ENCODE assay signal across 1 cellular context in genomic region chr4:54061873-54062272, GRCh38.
TF ChIP-seq lines count a peak whose summit lies in the region.

No MANE protein-coding gene starts in this region.

TF ChIP-seq in GM12878, 131 proteins besides CTCF, POLR2A, EP300 and RAD21:
- TF ChIP-seq RCOR1 (conservative IDR thresholded peaks at IDR 0.05; ENCODE audit: low read depth, low read length) (no peak), NFIC (IDR thresholded peaks at IDR 0.05; ENCODE audit: low read depth, low read length) (no peak), KAT2A (conservative IDR thresholded peaks at IDR 0.05; ENCODE audit: control insufficient read depth, low read depth, low read length) (no peak), ZNF217 (IDR thresholded peaks at IDR 0.05) (no peak), CBX5 (IDR thresholded peaks at IDR 0.05; ENCODE audit: low read depth) (no peak), RBBP5 (conservative IDR thresholded peaks at IDR 0.05) (no peak), IKZF2 (IDR thresholded peaks at IDR 0.05) (no peak), ZBED1 (IDR thresholded peaks at IDR 0.05; ENCODE audit: borderline replicate concordance) (no peak), ZNF622 (IDR thresholded peaks at IDR 0.05) (no peak), SMAD1 (IDR thresholded peaks at IDR 0.05; ENCODE audit: low read depth, partially characterized antibody) (no peak), NR2C1 (IDR thresholded peaks at IDR 0.05) (no peak), RAD51 (IDR thresholded peaks at IDR 0.05) (no peak), IKZF1 (conservative IDR thresholded peaks at IDR 0.05) (no peak)
- TF ChIP-seq, protein P1, sequence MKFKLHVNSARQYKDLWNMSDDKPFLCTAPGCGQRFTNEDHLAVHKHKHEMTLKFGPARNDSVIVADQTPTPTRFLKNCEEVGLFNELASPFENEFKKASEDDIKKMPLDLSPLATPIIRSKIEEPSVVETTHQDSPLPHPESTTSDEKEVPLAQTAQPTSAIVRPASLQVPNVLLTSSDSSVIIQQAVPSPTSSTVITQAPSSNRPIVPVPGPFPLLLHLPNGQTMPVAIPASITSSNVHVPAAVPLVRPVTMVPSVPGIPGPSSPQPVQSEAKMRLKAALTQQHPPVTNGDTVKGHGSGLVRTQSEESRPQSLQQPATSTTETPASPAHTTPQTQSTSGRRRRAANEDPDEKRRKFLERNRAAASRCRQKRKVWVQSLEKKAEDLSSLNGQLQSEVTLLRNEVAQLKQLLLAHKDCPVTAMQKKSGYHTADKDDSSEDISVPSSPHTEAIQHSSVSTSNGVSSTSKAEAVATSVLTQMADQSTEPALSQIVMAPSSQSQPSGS (IDR thresholded peaks at IDR 0.05; ENCODE audit: low read length) = no peak
- TF ChIP-seq, protein P2, sequence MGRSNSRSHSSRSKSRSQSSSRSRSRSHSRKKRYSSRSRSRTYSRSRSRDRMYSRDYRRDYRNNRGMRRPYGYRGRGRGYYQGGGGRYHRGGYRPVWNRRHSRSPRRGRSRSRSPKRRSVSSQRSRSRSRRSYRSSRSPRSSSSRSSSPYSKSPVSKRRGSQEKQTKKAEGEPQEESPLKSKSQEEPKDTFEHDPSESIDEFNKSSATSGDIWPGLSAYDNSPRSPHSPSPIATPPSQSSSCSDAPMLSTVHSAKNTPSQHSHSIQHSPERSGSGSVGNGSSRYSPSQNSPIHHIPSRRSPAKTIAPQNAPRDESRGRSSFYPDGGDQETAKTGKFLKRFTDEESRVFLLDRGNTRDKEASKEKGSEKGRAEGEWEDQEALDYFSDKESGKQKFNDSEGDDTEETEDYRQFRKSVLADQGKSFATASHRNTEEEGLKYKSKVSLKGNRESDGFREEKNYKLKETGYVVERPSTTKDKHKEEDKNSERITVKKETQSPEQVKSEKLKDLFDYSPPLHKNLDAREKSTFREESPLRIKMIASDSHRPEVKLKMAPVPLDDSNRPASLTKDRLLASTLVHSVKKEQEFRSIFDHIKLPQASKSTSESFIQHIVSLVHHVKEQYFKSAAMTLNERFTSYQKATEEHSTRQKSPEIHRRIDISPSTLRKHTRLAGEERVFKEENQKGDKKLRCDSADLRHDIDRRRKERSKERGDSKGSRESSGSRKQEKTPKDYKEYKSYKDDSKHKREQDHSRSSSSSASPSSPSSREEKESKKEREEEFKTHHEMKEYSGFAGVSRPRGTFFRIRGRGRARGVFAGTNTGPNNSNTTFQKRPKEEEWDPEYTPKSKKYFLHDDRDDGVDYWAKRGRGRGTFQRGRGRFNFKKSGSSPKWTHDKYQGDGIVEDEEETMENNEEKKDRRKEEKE (IDR thresholded peaks at IDR 0.05) = no peak
